ENCODE assay signal across 1 cellular context in genomic region chr10:29455095-29455494, GRCh38.
TF ChIP-seq lines count a peak whose summit lies in the region.

No MANE protein-coding gene starts in this region.

TF ChIP-seq in HepG2, 621 proteins besides CTCF, POLR2A, EP300 and RAD21 (continued from another document and continues in another):
- TF ChIP-seq CREBL2 (CRISPR knock-in tag; IDR thresholded peaks at IDR 0.05; ENCODE audit: borderline replicate concordance): no peak
- peak; percentile 88 for TF ChIP-seq HNF4A (CRISPR knock-in tag; IDR thresholded peaks at IDR 0.05)
- TF ChIP-seq ZBTB26 (CRISPR knock-in tag; IDR thresholded peaks at IDR 0.05; ENCODE audit: borderline replicate concordance): no peak
- no peak for TF ChIP-seq PTBP1 (IDR thresholded peaks at IDR 0.05; ENCODE audit: low read depth, low read length, poor library complexity, severe bottlenecking)
- TF ChIP-seq KAT2B (IDR thresholded peaks at IDR 0.05; ENCODE audit: borderline replicate concordance, low read depth, low read length): 0 out of 2 replicates have a peak, but pooled peaks have one; percentile 12
- peak; percentile 80 for TF ChIP-seq TBX2 (CRISPR knock-in tag; IDR thresholded peaks at IDR 0.05; ENCODE audit: borderline replicate concordance)
- peak; percentile 33; the same call in 1 of the 2 replicates for TF ChIP-seq ZMYM3 (CRISPR knock-in tag; IDR thresholded peaks at IDR 0.05)
- TF ChIP-seq PRDM4 (CRISPR knock-in tag; IDR thresholded peaks at IDR 0.05; ENCODE audit: borderline replicate concordance): no peak
- TF ChIP-seq KLF9 (CRISPR knock-in tag; IDR thresholded peaks at IDR 0.05; ENCODE audit: low read depth): no peak
- TF ChIP-seq ZNF276 (CRISPR knock-in tag; IDR thresholded peaks at IDR 0.05; ENCODE audit: low read depth): no peak
- no peak for TF ChIP-seq ATRX (CRISPR knock-in tag; IDR thresholded peaks at IDR 0.05; ENCODE audit: borderline replicate concordance)
- TF ChIP-seq GATAD2A (CRISPR knock-in tag; IDR thresholded peaks at IDR 0.05): peak; percentile 47; the same call in 1 of the 2 replicates
- TF ChIP-seq NR3C1 (CRISPR knock-in tag; IDR thresholded peaks at IDR 0.05): no peak
- no peak for TF ChIP-seq ZNF468 (CRISPR knock-in tag; IDR thresholded peaks at IDR 0.05)
- TF ChIP-seq ZSCAN31 (CRISPR knock-in tag; IDR thresholded peaks at IDR 0.05; ENCODE audit: low read depth): 0 out of 2 replicates have a peak, but pooled peaks have one; percentile 56
- peak; percentile 56 for TF ChIP-seq HDAC1 (CRISPR knock-in tag; IDR thresholded peaks at IDR 0.05)
- no peak for TF ChIP-seq NONO (IDR thresholded peaks at IDR 0.05)
- TF ChIP-seq NONO (CRISPR knock-in tag; conservative IDR thresholded peaks at IDR 0.05): peak; percentile 58; the same call in 1 of the 2 replicates
- no peak for TF ChIP-seq MLX (CRISPR knock-in tag; IDR thresholded peaks at IDR 0.05)
- TF ChIP-seq NFKB2 (CRISPR knock-in tag; IDR thresholded peaks at IDR 0.05; ENCODE audit: borderline replicate concordance): no peak
- no peak for TF ChIP-seq ZNF768 (CRISPR knock-in tag; IDR thresholded peaks at IDR 0.05)
- no peak for TF ChIP-seq MAFK (conservative IDR thresholded peaks at IDR 0.05 in 1 of 2, IDR thresholded peaks at IDR 0.05 in 1 of 2; ENCODE audit: low read length in 2 of 2)
- TF ChIP-seq ZNF460 (CRISPR knock-in tag; IDR thresholded peaks at IDR 0.05; ENCODE audit: borderline replicate concordance): no peak
- no peak for TF ChIP-seq ZNF18 (CRISPR knock-in tag; IDR thresholded peaks at IDR 0.05; ENCODE audit: insufficient replicate concordance)
- no peak for TF ChIP-seq SNAI1 (CRISPR knock-in tag; IDR thresholded peaks at IDR 0.05; ENCODE audit: borderline replicate concordance)
- no peak for TF ChIP-seq ZNF547 (CRISPR knock-in tag; IDR thresholded peaks at IDR 0.05)
- no peak for TF ChIP-seq ZGPAT (CRISPR knock-in tag; IDR thresholded peaks at IDR 0.05)
- TF ChIP-seq ZNF329 (CRISPR knock-in tag; IDR thresholded peaks at IDR 0.05; ENCODE audit: low read depth): no peak
- no peak for TF ChIP-seq ZNF574 (CRISPR knock-in tag; IDR thresholded peaks at IDR 0.05)
- no peak for TF ChIP-seq CEBPG (CRISPR knock-in tag; IDR thresholded peaks at IDR 0.05)
- TF ChIP-seq SIN3B (IDR thresholded peaks at IDR 0.05; ENCODE audit: low read length): no peak
- TF ChIP-seq TARDBP (CRISPR knock-in tag; IDR thresholded peaks at IDR 0.05): 0 out of 2 replicates have a peak, but pooled peaks have one; percentile 36
- TF ChIP-seq NR2C2 (CRISPR knock-in tag; IDR thresholded peaks at IDR 0.05; ENCODE audit: borderline replicate concordance): peak; percentile 34; the same call in 1 of the 2 replicates
- no peak for TF ChIP-seq FOXA1 (IDR thresholded peaks at IDR 0.05)
- TF ChIP-seq FOXA1 (CRISPR knock-in tag; IDR thresholded peaks at IDR 0.05): 0 out of 2 replicates have a peak, but pooled peaks have one; percentile 37
- no peak for TF ChIP-seq AGO2 (optimal IDR thresholded peaks at IDR 0.05; ENCODE audit: low read depth, low read length)
- no peak for TF ChIP-seq RXRB (CRISPR knock-in tag; IDR thresholded peaks at IDR 0.05; ENCODE audit: borderline replicate concordance)
- TF ChIP-seq TRAFD1 (CRISPR knock-in tag; IDR thresholded peaks at IDR 0.05; ENCODE audit: borderline replicate concordance): no peak
- TF ChIP-seq ZNF280D (CRISPR knock-in tag; IDR thresholded peaks at IDR 0.05): 0 out of 2 replicates have a peak, but pooled peaks have one; percentile 19
